In the genomic region with DNA sequence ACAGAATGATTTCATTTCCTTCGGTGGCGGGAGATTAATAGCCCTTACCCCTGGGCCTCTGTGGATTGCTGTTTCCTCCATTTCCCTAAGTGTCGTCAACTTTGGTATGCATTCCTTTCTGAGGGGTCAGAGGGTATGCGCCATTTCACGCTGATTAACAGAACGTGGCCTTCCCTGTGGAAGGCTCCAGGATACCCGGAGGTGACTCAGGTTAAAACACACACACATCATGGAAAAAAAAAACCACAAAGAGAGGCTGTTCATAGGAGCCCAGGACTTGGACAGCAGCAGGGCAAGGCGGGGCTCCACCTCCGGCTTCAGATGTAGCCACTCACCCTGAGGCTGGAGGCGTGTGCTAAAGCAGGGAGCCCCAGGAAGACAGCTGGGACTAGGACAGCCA, we compare ENCODE assay signal across 9 cellular contexts. TPM values are rescaled to one million over a fixed set of nuclear protein-coding genes. Genes with fewer than 3 reads are reported as not detected.
DNase-seq lines count a peak whose midpoint lies in the region; ATAC-seq and TF ChIP-seq lines count a peak whose summit lies in the region.
"Had no signal": no experiment of that assay in that cellular context is flagged by ENCODE, and none has a peak within 500 bp of the region (broad histone marks: within the 10 kb centered on the region; RNA-seq: fewer than 3 reads in every experiment).

No MANE protein-coding gene starts in this region.

- H3K27ac Mint-ChIP-seq in neural crest cell (ENCODE audit: unreplicated experiment), result no peak overlapping the region
- H3K27ac Mint-ChIP-seq: activated naive CD8-positive, alpha-beta T cell treated with anti-CD3 and anti-CD28 coated beads, Interleukin-2, amount 10 ng/mL, durations not matched to agents 7 days and 5 days had no signal

- peaks cover 9% of the 10 kb centered on the region for H3K9me3 Mint-ChIP-seq in neural crest cell

- DNase-seq in Daoy (ENCODE audit: low read depth) (peak; percentile 97), NCI-H69 (lab: John Stamatoyannopoulos, UW) (peak; percentile 78), epithelial cell of prostate (ENCODE audit: low read depth, low spot score) (peak; percentile 70), neural crest cell (ENCODE audit: low read depth, low spot score) (no peak), NCI-H1436 treated with DMSO at 0.1 percent for 48 hours (lab: John Stamatoyannopoulos, UW) (no peak), HuH-7 (ENCODE audit: low spot score) (no peak), D341Med (ENCODE audit: low spot score) (no peak)
- DNase-seq: activated naive CD8-positive, alpha-beta T cell treated with anti-CD3 and anti-CD28 coated beads, Interleukin-2, amount 10 ng/mL, durations not matched to agents 7 days and 5 days had no signal

- H3K4me3 Mint-ChIP-seq in neural crest cell, result peak overlapping the region; percentile 47
- H3K4me3 Mint-ChIP-seq: activated naive CD8-positive, alpha-beta T cell treated with anti-CD3 and anti-CD28 coated beads, Interleukin-2, amount 10 ng/mL, durations not matched to agents 7 days and 5 days had no signal

- no peak for ATAC-seq in GM18873 (IDR thresholded peaks at IDR 0.05; ENCODE audit: low FRiP score, unreplicated experiment)

- H3K4me1 Mint-ChIP-seq in neural crest cell, result peaks cover 43% of the 10 kb centered on the region

- no peak for TF ChIP-seq CTCF in neural crest cell (conservative IDR thresholded peaks at IDR 0.05)

- no peaks in the 10 kb centered on the region for H3K27me3 Mint-ChIP-seq in neural crest cell (ENCODE audit: low read depth)

- peak overlapping the region; percentile 82 for H3K27ac ChIP-seq in epithelial cell of prostate

- H3K36me3 Mint-ChIP-seq in neural crest cell (ENCODE audit: low read depth), result peaks cover 3% of the 10 kb centered on the region
- H3K36me3 Mint-ChIP-seq: activated naive CD8-positive, alpha-beta T cell treated with anti-CD3 and anti-CD28 coated beads, Interleukin-2, amount 10 ng/mL, durations not matched to agents 7 days and 5 days had no signal

RNA-seq across cellular contexts. Expression of a gene that starts 51.9 kb away (rescaled TPM):
- 2.5 and 4.2 TPM in 2 replicates for total RNA-seq in Daoy (2014; rRNA removed; shearing (Covaris generic))
- total RNA-seq in neural crest cell, result 12.5 and 13.7 TPM in 2 replicates

Comparison
In these comparisons a context has a peak if more than half of its experiments do, and no peak if none do; other contexts are left out.
1. DNase-seq: peak in Daoy (single experiment), NCI-H69 (single experiment) and epithelial cell of prostate (single experiment); none in neural crest cell (single experiment), NCI-H1436 treated with DMSO at 0.1 percent for 48 hours (single experiment), HuH-7 (single experiment) and D341Med (single experiment).